In genomic region chr15:73448158-73448758, GRCh38 we compare ENCODE assay signal across 1 cellular context.
A peak's percentile ranks its signal among the peaks of the same experiment; 100 is the strongest.
TF ChIP-seq lines count a peak whose summit lies in the region.

No MANE protein-coding gene starts in this region.

TF ChIP-seq in K562, 482 proteins besides CTCF, POLR2A, EP300 and RAD21 (continued from another document):
- peak in 1 of 3 experiments; percentile 66 for TF ChIP-seq YY1 (IDR thresholded peaks at IDR 0.05; ENCODE audit: borderline replicate concordance in 1 of 3, control insufficient read depth in 1 of 3, extremely low read depth in 1 of 3, insufficient read depth in 3 of 3, insufficient read length in 1 of 3, insufficient replicate concordance in 2 of 3, low read depth in 1 of 3, low read length in 2 of 3)
- peak; percentile 29; the same call in 1 of the 2 replicates for TF ChIP-seq NCOR1 (IDR thresholded peaks at IDR 0.05)
